In the genomic region with DNA sequence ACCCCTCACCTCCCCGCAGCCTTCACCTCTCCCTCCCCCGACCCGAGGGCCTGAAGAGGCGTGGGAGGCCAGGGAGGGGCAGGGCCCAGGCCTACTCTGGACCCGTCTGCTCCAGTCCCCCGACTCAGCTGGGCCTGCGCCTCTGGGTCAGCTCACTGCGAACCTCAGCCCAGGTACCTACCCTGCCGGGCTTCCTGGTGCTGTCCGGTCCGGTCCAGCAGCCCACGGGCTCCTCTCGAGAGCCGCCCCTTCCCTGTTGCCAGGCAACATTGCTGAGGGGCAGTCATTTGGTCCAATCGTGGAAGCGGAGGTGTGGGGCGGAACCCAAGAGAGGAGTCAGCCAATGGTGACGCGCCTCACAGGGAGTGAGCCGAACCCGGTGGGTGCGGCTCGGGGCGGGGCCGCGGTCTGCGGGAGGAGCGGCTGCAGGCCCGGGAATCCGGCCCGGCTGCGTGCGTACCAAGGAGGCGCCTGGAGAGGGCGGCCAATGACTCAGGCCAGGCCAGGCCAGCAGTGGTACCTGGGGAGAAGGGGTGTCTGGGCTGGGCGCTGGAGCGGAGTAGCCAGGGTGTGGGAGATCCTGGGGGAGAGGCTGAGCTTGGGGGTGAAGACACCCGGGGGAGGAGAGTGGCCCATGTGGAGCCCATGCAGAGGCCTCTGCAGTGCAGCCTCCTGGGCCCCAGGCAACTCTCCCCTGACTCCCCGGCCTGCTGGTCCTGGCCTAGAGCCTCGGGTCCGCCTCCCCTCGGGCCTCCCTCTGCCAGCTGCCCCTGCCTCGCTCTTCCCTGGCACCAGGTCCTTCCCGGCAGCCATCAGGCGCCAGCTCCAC, we compare ENCODE assay signal across 8 cellular contexts. TPM values are rescaled to one million over a fixed set of nuclear protein-coding genes. Genes with fewer than 3 reads are reported as not detected.
DNase-seq lines count a peak whose midpoint lies in the region; ATAC-seq and TF ChIP-seq lines count a peak whose summit lies in the region.

MEAK7 (minus strand) TSS at position 240 of the 829 bp plus-strand sequence. CDS start 6,573 bp downstream, outside the sequence.

- H3K4me3 ChIP-seq in AG04449 (ENCODE audit: low read depth, low read length) (peak within 1 kb of the TSS; percentile 100), left lung (peak within 1 kb of the TSS; percentile 73 to 74)

- H3K27me3 Mint-ChIP-seq in dendritic cell treated with granulocyte-macrophage colony-stimulating factor and Interleukin-4, amounts not matched to agents 40 ng/mL and 50 ng/mL, for 4 days = peaks cover 1% of the 10 kb centered on the region

- DNase-seq in AG04449 (ENCODE audit: low read depth, low spot score) = peak; percentile 77
- DNase-seq in NCI-H510A (lab: John Stamatoyannopoulos, UW) = peak; percentile 97
- DNase-seq in activated CD4-positive, alpha-beta T cell treated with anti-CD3 and anti-CD28 coated beads, Interleukin-2, amount 50 U/mL, for 1 hour = peak; percentile 97
- DNase-seq in left lung = peak; percentile 98 to 99
- DNase-seq in stimulated activated CD4-positive, alpha-beta T cell treated with anti-CD3 and anti-CD28 coated beads, Interleukin-2, amount 100 ng/mL, for 48 hours = peak; percentile 98

- H3K27me3 ChIP-seq in left lung = no peaks in the 10 kb centered on the region

- H3K9me3 ChIP-seq in left lung = no peaks in the 10 kb centered on the region

- H3K27ac ChIP-seq in left lung = peak within 1 kb of the TSS; percentile 74 to 85

- H3K4me3 Mint-ChIP-seq in dendritic cell treated with granulocyte-macrophage colony-stimulating factor and Interleukin-4, amounts not matched to agents 40 ng/mL and 50 ng/mL, for 4 days = peak within 1 kb of the TSS; percentile 94

- peak within 1 kb of the TSS; percentile 90 for H3K27ac Mint-ChIP-seq in dendritic cell treated with granulocyte-macrophage colony-stimulating factor and Interleukin-4, amounts not matched to agents 40 ng/mL and 50 ng/mL, for 4 days

- H3K4me1 ChIP-seq in left lung = peaks cover 6 to 32% of the 10 kb centered on the region in 2 donors

- intact Hi-C loops in dendritic cell treated with granulocyte-macrophage colony-stimulating factor and Interleukin-4, amounts not matched to agents 40 ng/mL and 50 ng/mL, for 4 days (cut with micrococcal nuclease) = loop anchor here (5.0 kb wide), 1 partner anchor 547 kb away; no protein-coding TSS in a partner anchor
- intact Hi-C loops in left lung (cut with DNase I) = no loop called here

- peaks cover 49% of the 10 kb centered on the region for H3K4me1 Mint-ChIP-seq in dendritic cell treated with granulocyte-macrophage colony-stimulating factor and Interleukin-4, amounts not matched to agents 40 ng/mL and 50 ng/mL, for 4 days (ENCODE audit: low read depth)

- H3K9me3 Mint-ChIP-seq in dendritic cell treated with granulocyte-macrophage colony-stimulating factor and Interleukin-4, amounts not matched to agents 40 ng/mL and 50 ng/mL, for 4 days = no peaks in the 10 kb centered on the region

- peaks cover 15% of the 10 kb centered on the region for H3K36me3 Mint-ChIP-seq in dendritic cell treated with granulocyte-macrophage colony-stimulating factor and Interleukin-4, amounts not matched to agents 40 ng/mL and 50 ng/mL, for 4 days (ENCODE audit: low read depth)

- TF ChIP-seq CTCF in AG04449 (IDR thresholded peaks at IDR 0.05; ENCODE audit: insufficient read depth, low read length, missing control alignments) (peak; percentile 39), left lung (IDR thresholded peaks at IDR 0.05) (no peak)

- CTCF ChIA-PET in AG04449 (lab: Yijun Ruan, JAX) = interaction anchor here (0.7 to 12.3 kb wide), 25 partner anchors 9 to 465 kb away, joined by 3 to 446 read pairs (median 7); partner anchors contain the start of gene COTL1

- peak; percentile 97 for ATAC-seq in GM18861 (IDR thresholded peaks at IDR 0.05; ENCODE audit: unreplicated experiment)
- ATAC-seq in HG03097 (IDR thresholded peaks at IDR 0.05; ENCODE audit: low FRiP score, unreplicated experiment) = peak; percentile 92
- ATAC-seq in left lung = peak; percentile 97

- peaks cover 0 to under 1% of the 10 kb centered on the region in 2 donors for H3K36me3 ChIP-seq in left lung

- POLR2A ChIA-PET in AG04449 (lab: Yijun Ruan, JAX) = interaction anchor here (0.8 to 2.3 kb wide), 3 partner anchors 112 to 205 kb away, joined by 3 to 8 read pairs (median 4); partner anchors contain the start of gene COTL1

RNA-seq across cellular contexts. Expression of gene MEAK7, which starts in this region (rescaled TPM):
- 10 to 100 TPM; 13.1 to 18.8 TPM for total RNA-seq in left lung

Comparison
In these comparisons a context has a peak if more than half of its experiments do, and no peak if none do; other contexts are left out.
1. Peak in every context shown above with its lines: DNase-seq, ATAC-seq, H3K4me3 ChIP-seq and H3K27ac ChIP-seq.